Comparison of ENCODE assay signal across 11 cellular contexts in genomic region chr19:2529473-2529918, GRCh38. TPM values are rescaled to one million over a fixed set of nuclear protein-coding genes. Genes with fewer than 3 reads are reported as not detected.
DNase-seq lines count a peak whose midpoint lies in the region; ATAC-seq, FAIRE-seq and TF ChIP-seq lines count a peak whose summit lies in the region.
"Had no signal": no experiment of that assay in that cellular context is flagged by ENCODE, and none has a peak within 500 bp of the region (broad histone marks: within the 10 kb centered on the region; RNA-seq: fewer than 3 reads in every experiment).

No MANE protein-coding gene starts in this region.

- peaks cover 25% of the 10 kb centered on the region for H3F3A ChIP-seq in DOHH2 (ENCODE audit: control insufficient read depth, insufficient read depth)

- peaks cover 13 to 21% (median 21%) of the 10 kb centered on the region in 3 donors for H3K4me1 Mint-ChIP-seq in CD8-positive, alpha-beta memory T cell

- peaks cover 6% of the 10 kb centered on the region; the same call in 1 of the 2 replicates for H3K36me3 ChIP-seq in DOHH2 (ENCODE audit: control insufficient read depth, low read length)
- H3K36me3 ChIP-seq in bronchial epithelial cell (ENCODE audit: control insufficient read depth, insufficient read depth, low read length), result no peaks in the 10 kb centered on the region
- no peaks in the 10 kb centered on the region for H3K36me3 ChIP-seq in CD8-positive, alpha-beta memory T cell (ENCODE audit: insufficient read depth, low read length)

- peaks cover 19% of the 10 kb centered on the region for H3K79me2 ChIP-seq in DOHH2 (ENCODE audit: control insufficient read depth, low read length)

- peak overlapping the region in 1 of 8 donors; percentile 29 for H3K27ac Mint-ChIP-seq in CD8-positive, alpha-beta memory T cell
- H3K27ac Mint-ChIP-seq: nephron; T-helper 2 cell treated with Interferon-gamma antibody and Interleukin-4, amounts not matched to agents 5 μg/mL and 100 μg/mL, for 36 hours had no signal

- no peak for TF ChIP-seq CTCF in DOHH2 (IDR thresholded peaks at IDR 0.05; ENCODE audit: low read depth, low read length, poor library complexity, severe bottlenecking)
- no peak for TF ChIP-seq CTCF in bronchial epithelial cell (IDR thresholded peaks at IDR 0.05; ENCODE audit: insufficient read depth, low read length, severe bottlenecking)
- no peak for TF ChIP-seq CTCF in omental fat pad (IDR thresholded peaks at IDR 0.05)

- ATAC-seq in omental fat pad (ENCODE audit: low FRiP score) (no peak), HG02938 (IDR thresholded peaks at IDR 0.05; ENCODE audit: unreplicated experiment) (no peak)

- H3K36me3 Mint-ChIP-seq in CD8-positive, alpha-beta memory T cell, result peaks cover 0 to 2% (median 0%) of the 10 kb centered on the region in 3 donors

- H3K9me3 ChIP-seq in DOHH2 (ENCODE audit: control insufficient read depth, insufficient read depth, low read length), result no peaks in the 10 kb centered on the region
- H3K9me3 ChIP-seq in CD8-positive, alpha-beta memory T cell (ENCODE audit: low read length), result no peaks in the 10 kb centered on the region

- H3K27me3 Mint-ChIP-seq in CD8-positive, alpha-beta memory T cell, result peaks cover 0 to 1% of the 10 kb centered on the region in 2 donors

- peak; percentile 96 for DNase-seq in NCI-H2029 (lab: John Stamatoyannopoulos, UW)
- DNase-seq in bronchial epithelial cell (ENCODE audit: low read depth), result peak; percentile 99
- DNase-seq in non-pigmented ciliary epithelial cell (ENCODE audit: low read depth), result peak; percentile 37
- no peak for DNase-seq in iPS-NIHi11 (ENCODE audit: low spot score)
- no peak for DNase-seq in omental fat pad (ENCODE audit: low spot score)
- no peak for DNase-seq in CD8-positive, alpha-beta memory T cell
- DNase-seq: stimulated activated naive CD4-positive, alpha-beta T cell had no signal

- peaks cover 3% of the 10 kb centered on the region; the same call in 1 of the 2 replicates for H4K20me1 ChIP-seq in DOHH2 (ENCODE audit: control insufficient read depth, insufficient read depth, low read depth, low read length)

- no peaks in the 10 kb centered on the region for H3K27me3 ChIP-seq in DOHH2 (ENCODE audit: control insufficient read depth, low read length)
- no peaks in the 10 kb centered on the region for H3K27me3 ChIP-seq in bronchial epithelial cell (ENCODE audit: control insufficient read depth, insufficient read depth, low read length)
- no peaks in the 10 kb centered on the region for H3K27me3 ChIP-seq in CD8-positive, alpha-beta memory T cell (ENCODE audit: insufficient read depth, low read length, poor library complexity, severe bottlenecking)

- FAIRE-seq in bronchial epithelial cell (lab: Jason Lieb, UNC), result peak; percentile 91

- CTCF ChIA-PET in CD8-positive, alpha-beta memory T cell (lab: Charles Lee), result interaction anchor here (1.2 kb wide), 1 partner anchor 13 kb away, joined by 3 read pairs; no protein-coding TSS in a partner anchor

- H3K4me3 Mint-ChIP-seq in CD8-positive, alpha-beta memory T cell, result no peak overlapping the region
- H3K4me3 Mint-ChIP-seq: nephron; T-helper 2 cell treated with Interferon-gamma antibody and Interleukin-4, amounts not matched to agents 5 μg/mL and 100 μg/mL, for 36 hours had no signal

- H3K9me2 ChIP-seq in DOHH2 (replicated peaks; ENCODE audit: control insufficient read depth, low read length), result no peaks in the 10 kb centered on the region

- H3K4me1 ChIP-seq in DOHH2 (ENCODE audit: control insufficient read depth, low read length), result peaks cover 55% of the 10 kb centered on the region
- H3K4me1 ChIP-seq in CD8-positive, alpha-beta memory T cell (ENCODE audit: insufficient read depth, low read length), result peaks cover 13% of the 10 kb centered on the region

- POLR2A ChIA-PET in CD8-positive, alpha-beta memory T cell (lab: Charles Lee), result no interaction called here

- no peaks in the 10 kb centered on the region for H3K9me3 Mint-ChIP-seq in CD8-positive, alpha-beta memory T cell
- H3K9me3 Mint-ChIP-seq: T-helper 2 cell treated with Interferon-gamma antibody and Interleukin-4, amounts not matched to agents 5 μg/mL and 100 μg/mL, for 36 hours had no signal

- H3K27ac ChIP-seq in DOHH2 (ENCODE audit: low read depth, low read length), result 0 out of 2 replicates have a peak overlapping the region, but pooled peaks have one; percentile 26
- H3K27ac ChIP-seq in CD8-positive, alpha-beta memory T cell (ENCODE audit: low read depth, low read length), result no peak overlapping the region

- H3K4me3 ChIP-seq in DOHH2 (ENCODE audit: low read length) (0 out of 2 replicates have a peak overlapping the region, but pooled peaks have one; percentile 42), bronchial epithelial cell (ENCODE audit: low read depth, low read length) (no peak overlapping the region)
- H3K4me3 ChIP-seq in CD8-positive, alpha-beta memory T cell (ENCODE audit: low read length), result no peak overlapping the region

- H3K4me2 ChIP-seq in DOHH2 (ENCODE audit: low read length), result peak overlapping the region; percentile 63

RNA-seq across cellular contexts. Expression of gene GADD45B, which starts 53.6 kb away (rescaled TPM):
- 25.8 and 26.1 TPM in 2 replicates for total RNA-seq in bronchial epithelial cell
- total RNA-seq in omental fat pad, result 100 to 1,000 TPM; 120 to 726 (median 425) TPM
- 10 to 100 TPM; 51.1 to 53.7 TPM for total RNA-seq in CD8-positive, alpha-beta memory T cell
- polyA plus RNA-seq in CD8-positive, alpha-beta memory T cell, result 90.7 TPM

Comparison
In these comparisons a context has a peak if more than half of its experiments do, and no peak if none do; other contexts are left out.
1. DNase-seq: peak in NCI-H2029 (single experiment), bronchial epithelial cell (single experiment) and non-pigmented ciliary epithelial cell (single experiment); none in iPS-NIHi11 (single experiment), omental fat pad (single experiment) and CD8-positive, alpha-beta memory T cell (0 of 5).